In genomic region chr4:87924146-87924545, GRCh38 we compare ENCODE assay signal across 10 cellular contexts. TPM values are rescaled to one million over a fixed set of nuclear protein-coding genes. Genes with fewer than 3 reads are reported as not detected.
A peak's percentile ranks its signal among the peaks of the same experiment; 100 is the strongest.
DNase-seq lines count a peak whose midpoint lies in the region; ATAC-seq, FAIRE-seq and TF ChIP-seq lines count a peak whose summit lies in the region.
"Not testable (repeated sequence)": the region's sequence is repeated elsewhere in the genome, so short reads cannot be mapped to it uniquely, and the experiment has no call there.
"Had no signal": no experiment of that assay in that cellular context is flagged by ENCODE, and none has a peak within 500 bp of the region (broad histone marks: within the 10 kb centered on the region; RNA-seq: fewer than 3 reads in every experiment).

No MANE protein-coding gene starts in this region.

- H2BK120ac ChIP-seq in H1 (replicated peaks; ENCODE audit: low read depth, low read length); mesendoderm (ENCODE audit: low read depth, low read length): not testable (repeated sequence)

- peaks cover 25% of the 10 kb centered on the region for H3K27me3 Mint-ChIP-seq in GM23338 (ENCODE audit: insufficient read depth, low read depth, poor library complexity)

- peaks cover 45% of the 10 kb centered on the region for H3K36me3 Mint-ChIP-seq in GM23338 (ENCODE audit: low read depth)

- DNase-seq in GM23338 (ENCODE audit: low spot score); NT2/D1 (ENCODE audit: low read depth, low spot score); H1 (ENCODE audit: low read depth in 1 of 2, low spot score in 2 of 2); iPS DF 6.9 (ENCODE audit: low read depth, low spot score); mesendoderm: not testable (repeated sequence)

- peak overlapping the region; percentile 97 for H3K9ac ChIP-seq in HUES48 (ENCODE audit: low read depth, low read length)
- H3K9ac ChIP-seq in NT2/D1 (ENCODE audit: insufficient read length, low read depth) = peak overlapping the region; percentile 79
- peak overlapping the region; percentile 42 to 87 (median 63) for H3K9ac ChIP-seq in H1 (replicated peaks in 1 of 4; ENCODE audit: extremely low read depth in 1 of 4, low read depth in 3 of 4, low read length in 3 of 4)
- peak overlapping the region; percentile 48 for H3K9ac ChIP-seq in iPS-18a (ENCODE audit: low read length)
- peak overlapping the region; percentile 85 for H3K9ac ChIP-seq in mesendoderm (ENCODE audit: low read length)

- H2AK5ac ChIP-seq in H1 (ENCODE audit: low read depth, low read length); mesendoderm (ENCODE audit: low read length): not testable (repeated sequence)

- TF ChIP-seq CTCF in GM23338 (conservative IDR thresholded peaks at IDR 0.05; ENCODE audit: low read depth in 2 of 2); H1 (IDR thresholded peaks at IDR 0.05; ENCODE audit: control extremely low read depth in 1 of 3, insufficient read depth in 1 of 3, low read depth in 1 of 3, low read length in 3 of 3): not testable (repeated sequence)

- not testable (repeated sequence) for H4K8ac ChIP-seq in H1 (ENCODE audit: extremely low read depth, insufficient read depth, low read length); mesendoderm (ENCODE audit: low read depth, low read length)

- peaks cover 29% of the 10 kb centered on the region for H3K79me2 ChIP-seq in GM23338 (replicated peaks; ENCODE audit: insufficient read depth)
- peaks cover 0 to 80% of the 10 kb centered on the region in 2 experiments; a peak in 3 of 4 replicates for H3K79me2 ChIP-seq in H1 (ENCODE audit: control insufficient read depth in 1 of 2, insufficient read depth in 2 of 2, low read length in 2 of 2)
- peaks cover 22% of the 10 kb centered on the region for H3K79me2 ChIP-seq in mesendoderm (ENCODE audit: control insufficient read depth, insufficient read depth, low read length)

- TF ChIP-seq POLR2A in H1 (IDR thresholded peaks at IDR 0.05; ENCODE audit: control extremely low read depth in 1 of 2, low read depth in 2 of 2, low read length in 2 of 2) = 0 out of 3 replicates have a peak, but pooled peaks of 1 of the 2 experiments have one; percentile 19

- not testable (repeated sequence) for H2BK20ac ChIP-seq in H1 (ENCODE audit: low read length)

- H4K5ac ChIP-seq in H1 (ENCODE audit: insufficient read length, low read depth, low read length); mesendoderm (ENCODE audit: low read length): not testable (repeated sequence)

- H4K91ac ChIP-seq in H1 (replicated peaks; ENCODE audit: insufficient read length, low read length) = not testable (repeated sequence)

- not testable (repeated sequence) for H2AFZ ChIP-seq in GM23338; H1 (ENCODE audit: low read length)

- not testable (repeated sequence) for TF ChIP-seq RAD21 in H1 (IDR thresholded peaks at IDR 0.05 in 1 of 2, conservative IDR thresholded peaks at IDR 0.05 in 1 of 2; ENCODE audit: low read depth in 2 of 2, low read length in 2 of 2)

- H3K4me2 ChIP-seq in GM23338 = peak overlapping the region; percentile 68
- H3K4me2 ChIP-seq in H1 (ENCODE audit: insufficient read depth in 1 of 2, low read depth in 2 of 2, low read length in 2 of 2) = peak overlapping the region; percentile 17 to 55; a peak in 3 of 4 replicates
- not testable (repeated sequence) for H3K4me2 ChIP-seq in mesendoderm (ENCODE audit: low read length)

- not testable (repeated sequence) for H3K9me2 ChIP-seq in GM23338 (ENCODE audit: insufficient read depth)

- POLR2A ChIA-PET in H1 (lab: Charles Lee; ENCODE audit: partially characterized antibody) = interaction anchor here (2.3 to 13.6 kb wide), 2 partner anchors 10 to 63 kb away, joined by 24 to 369 read pairs; no protein-coding TSS in a partner anchor

- H2BK15ac ChIP-seq in H1 (ENCODE audit: low read length); mesendoderm (replicated peaks; ENCODE audit: low read depth): not testable (repeated sequence)

- H3K9me3 Mint-ChIP-seq in GM23338 = peaks cover 20% of the 10 kb centered on the region; the same call in 2 of the 3 replicates

- not testable (repeated sequence) for H2BK5ac ChIP-seq in H1 (ENCODE audit: low read depth, low read length)
- H2BK5ac ChIP-seq in mesendoderm (ENCODE audit: low read length) = peak overlapping the region; percentile 20

- H4K20me1 ChIP-seq in GM23338 (replicated peaks; ENCODE audit: insufficient read depth) = not testable (repeated sequence)
- peaks cover 10 to 15% of the 10 kb centered on the region in 2 experiments for H4K20me1 ChIP-seq in H1 (replicated peaks in 1 of 2; ENCODE audit: control insufficient read depth in 1 of 2, insufficient read depth in 2 of 2, low read length in 2 of 2)

- not testable (repeated sequence) for H3F3A ChIP-seq in GM23338 (replicated peaks; ENCODE audit: low read depth)

- not testable (repeated sequence) for H3K56ac ChIP-seq in H1 (replicated peaks; ENCODE audit: insufficient read length, low read depth, low read length)
- peak overlapping the region; percentile 88 for H3K56ac ChIP-seq in mesendoderm (ENCODE audit: low read length)

- not testable (repeated sequence) for H3K23me2 ChIP-seq in H1 (ENCODE audit: low read depth, low read length)

- peak overlapping the region; percentile 60 for H3K4me3 ChIP-seq in GM23338
- H3K4me3 ChIP-seq in HUES48 (ENCODE audit: low read depth, low read length) = peak overlapping the region; percentile 75
- peak overlapping the region; percentile 37 for H3K4me3 ChIP-seq in NT2/D1 (ENCODE audit: insufficient read length, low read depth)
- peak overlapping the region; percentile 48 to 69 (median 55) for H3K4me3 ChIP-seq in H1 (ENCODE audit: extremely low read depth in 1 of 4, insufficient read depth in 2 of 4, low read depth in 3 of 4, low read length in 4 of 4)
- H3K4me3 ChIP-seq in iPS DF 6.9 (ENCODE audit: low read length) = peak overlapping the region; percentile 88; the same call in 1 of the 2 replicates
- H3K4me3 ChIP-seq in iPS-18a (ENCODE audit: low read length) = peak overlapping the region; percentile 61
- peak overlapping the region; percentile 56 for H3K4me3 ChIP-seq in mesendoderm (ENCODE audit: low read length)

- H3K23ac ChIP-seq in H1 (ENCODE audit: insufficient read length); mesendoderm (ENCODE audit: low read length): not testable (repeated sequence)

- H3K4me1 ChIP-seq in GM23338 (ENCODE audit: insufficient read depth) = peaks cover 14% of the 10 kb centered on the region
- peaks cover 25% of the 10 kb centered on the region for H3K4me1 ChIP-seq in HUES48 (ENCODE audit: control insufficient read depth, insufficient read depth, low read length)
- H3K4me1 ChIP-seq in NT2/D1 (ENCODE audit: insufficient read depth, insufficient read length); iPS DF 6.9 (ENCODE audit: control insufficient read depth, insufficient read depth, low read length); mesendoderm (ENCODE audit: control insufficient read depth, low read depth, low read length): not testable (repeated sequence)
- peaks cover 9 to 15% (median 12%) of the 10 kb centered on the region in 4 experiments for H3K4me1 ChIP-seq in H1 (replicated peaks in 1 of 4; ENCODE audit: control insufficient read depth in 3 of 4, insufficient read depth in 4 of 4, low read length in 3 of 4)
- peaks cover 24% of the 10 kb centered on the region for H3K4me1 ChIP-seq in iPS-18a (ENCODE audit: control insufficient read depth, low read depth, low read length)

- peak overlapping the region; percentile 99 for H3K27ac ChIP-seq in GM23338 (ENCODE audit: low read depth)
- H3K27ac ChIP-seq in HUES48 (ENCODE audit: low read depth, low read length) = peak overlapping the region; percentile 64
- not testable (repeated sequence) for H3K27ac ChIP-seq in H1 (ENCODE audit: low read depth, low read length); iPS DF 6.9 (ENCODE audit: low read length); iPS-18a (ENCODE audit: low read length)
- H3K27ac ChIP-seq in mesendoderm (ENCODE audit: low read depth, low read length) = peak overlapping the region; percentile 86

- not testable (repeated sequence) for H3K18ac ChIP-seq in H1 (ENCODE audit: extremely low read depth, low read length)
- H3K18ac ChIP-seq in mesendoderm (ENCODE audit: low read length) = peak overlapping the region; percentile 84

- not testable (repeated sequence) for TF ChIP-seq EP300 in H1 (IDR thresholded peaks at IDR 0.05; ENCODE audit: borderline replicate concordance in 1 of 2, low read depth in 2 of 2, low read length in 2 of 2)

- not testable (repeated sequence) for H3K27me3 ChIP-seq in GM23338 (ENCODE audit: insufficient read depth); HUES48 (ENCODE audit: control insufficient read depth, insufficient read depth, low read length); NT2/D1 (ENCODE audit: insufficient read depth, insufficient read length); H1 (replicated peaks in 1 of 4; ENCODE audit: control insufficient read depth in 3 of 4, extremely low read depth in 1 of 4, insufficient read depth in 3 of 4, low read length in 3 of 4); iPS DF 6.9 (ENCODE audit: control insufficient read depth, insufficient read depth, low read length); iPS-18a (ENCODE audit: control insufficient read depth, insufficient read depth, low read length); mesendoderm (ENCODE audit: insufficient read depth, low read length, poor library complexity)

- 6% methylated on average over 17 of the region's 18 CpGs; no CpG with 5 or more reads in 1 of the 2 experiments for WGBS in H1 (ENCODE audit: extremely low coverage in 1 of 2, insufficient coverage in 1 of 2, insufficient read length in 1 of 2, insufficient replicate concordance in 2 of 2, low coverage in 1 of 2, low lambda C conversion rate in 2 of 2, missing lambda C conversion rate in 1 of 2), 2 experiments
- WGBS in iPS DF 6.9 (ENCODE audit: insufficient coverage, insufficient read length) = no CpG with 5 or more reads among the region's 18 CpGs
- WGBS in mesendoderm (ENCODE audit: extremely low coverage, insufficient coverage, low lambda C conversion rate) = no CpG with 5 or more reads among the region's 18 CpGs

- H3K4me1 Mint-ChIP-seq in GM23338 = peaks cover 25% of the 10 kb centered on the region

- not testable (repeated sequence) for H3K79me1 ChIP-seq in H1 (ENCODE audit: low read depth, low read length); mesendoderm (ENCODE audit: low read length)

- not testable (repeated sequence) for H3K36me3 ChIP-seq in GM23338 (ENCODE audit: insufficient read depth); NT2/D1 (ENCODE audit: insufficient read depth, insufficient read length, low read length); mesendoderm (ENCODE audit: control insufficient read depth, insufficient read depth, low read length)
- peaks cover 39% of the 10 kb centered on the region for H3K36me3 ChIP-seq in HUES48 (ENCODE audit: control insufficient read depth, insufficient read depth, low read length)
- H3K36me3 ChIP-seq in H1 (ENCODE audit: control insufficient read depth in 2 of 4, insufficient read depth in 4 of 4, low read length in 3 of 4) = peaks cover 2 to 42% (median 27%) of the 10 kb centered on the region in 4 experiments; a peak in 7 of 8 replicates
- peaks cover 21% of the 10 kb centered on the region; the same call in 1 of the 2 replicates for H3K36me3 ChIP-seq in iPS DF 6.9 (ENCODE audit: control insufficient read depth, insufficient read depth, low read length)
- H3K36me3 ChIP-seq in iPS-18a (ENCODE audit: control insufficient read depth, low read depth, low read length) = peaks cover 31% of the 10 kb centered on the region

- CTCF ChIA-PET in H1 (lab: Charles Lee; ENCODE audit: partially characterized antibody) = not testable (repeated sequence)

- H3K27ac Mint-ChIP-seq in GM23338 = peak overlapping the region; percentile 99

- not testable (repeated sequence) for H3K14ac ChIP-seq in H1 (ENCODE audit: insufficient read length)

- H2BK12ac ChIP-seq in H1 (ENCODE audit: low read depth, low read length) = not testable (repeated sequence)

- peak overlapping the region; percentile 100 for H3K4me3 Mint-ChIP-seq in GM23338

- not testable (repeated sequence) for H3K4ac ChIP-seq in H1 (replicated peaks; ENCODE audit: insufficient read length, low read depth, low read length); mesendoderm (ENCODE audit: low read depth, low read length)

- ATAC-seq in GM23338 = not testable (repeated sequence)

- not testable (repeated sequence) for H3K9me3 ChIP-seq in HUES48 (ENCODE audit: control insufficient read depth, insufficient read depth, low read length); H1 (ENCODE audit: insufficient read depth in 2 of 2, low read depth in 1 of 2, low read length in 1 of 2); iPS DF 6.9 (ENCODE audit: control insufficient read depth, insufficient read depth, low read length); iPS-18a (ENCODE audit: control insufficient read depth, low read depth, low read length)
- peaks cover 21% of the 10 kb centered on the region for H3K9me3 ChIP-seq in NT2/D1 (ENCODE audit: insufficient read depth, low read length)

- FAIRE-seq in H1 (lab: Jason Lieb, UNC) = not testable (repeated sequence)

RNA-seq across cellular contexts. Expression of gene SPP1, which starts 51.4 kb away (rescaled TPM):
- total RNA-seq in GM23338 (2014; rRNA removed; shearing (Covaris generic)) = 41.3 and 43.1 TPM in 2 replicates
- polyA plus RNA-seq in GM23338 (2016; fragmentation: Nextera tagmentation; extraction: Ambion mirVana) (49.0 and 51.3 TPM in 2 replicates), H1 (2011; rRNA removed) (10.1 and 13.7 TPM in 2 replicates)
- 22.3 and 26.5 TPM in 2 replicates for total RNA-seq in H1 (2021; fragmentation: NEBNext Ultra II Directional; extraction: Animal tissue kit (Norgen Biotek cat#: 25700))
- 13.1 TPM for polyA plus RNA-seq in H1 (2011; cell fraction: cytosol; rRNA removed)
- 18.0 TPM for polyA plus RNA-seq in H1 (2011; cell fraction: nucleus; rRNA removed)
- 10.5 to 20.8 TPM (median 13.8 TPM) in 4 replicates for polyA plus RNA-seq in H1 (2012, experiment 1 of 2)
- 1.6 TPM for polyA plus RNA-seq in H1 (2012, experiment 2 of 2)
- polyA plus RNA-seq in H1 (2013, experiment 1 of 2) = 85.8 TPM
- polyA plus RNA-seq in H1 (2013, experiment 2 of 2) = 106 TPM
- 19.6 and 21.0 TPM in 2 replicates for polyA minus RNA-seq in H1 (2011; rRNA and poly(A)+ RNA removed)
- polyA minus RNA-seq in H1 (2011; cell fraction: cytosol; rRNA and poly(A)+ RNA removed) = 5.9 TPM
- 7.3 TPM for polyA minus RNA-seq in H1 (2011; cell fraction: nucleus; rRNA and poly(A)+ RNA removed)
- polyA plus RNA-seq in mesendoderm (2013, experiment 1 of 2) = 15.4 TPM
- polyA plus RNA-seq in mesendoderm (2013, experiment 2 of 2) = 18.2 TPM
- total RNA-seq: CD4-positive, alpha-beta T cell had no signal
- polyA plus RNA-seq: CD14-positive monocyte; CD8-positive, alpha-beta memory T cell had no signal

Comparison
In these comparisons a context has a peak if more than half of its experiments do, and no peak if none do; other contexts are left out.
1. H3K4me3 ChIP-seq: peak in every context shown above with its lines; median percentile 88 in iPS DF 6.9; 75 in HUES48; 61 in iPS-18a; 60 in GM23338; 56 in mesendoderm; 55 in H1; 37 in NT2/D1.